7 cellular contexts compared by ENCODE assay signal in genomic region chr1:145927916-145928647, GRCh38. TPM values are rescaled to one million over a fixed set of nuclear protein-coding genes. Genes with fewer than 3 reads are reported as not detected.
DNase-seq lines count a peak whose midpoint lies in the region; ATAC-seq and TF ChIP-seq lines count a peak whose summit lies in the region.

No MANE protein-coding gene starts in this region.

- H3K4me1 ChIP-seq in GM23338 (ENCODE audit: insufficient read depth), result peaks cover 18% of the 10 kb centered on the region
- peaks cover 8% of the 10 kb centered on the region for H3K4me1 ChIP-seq in SJCRH30
- peaks cover 3 to 24% (median 8%) of the 10 kb centered on the region in 3 donors for H3K4me1 ChIP-seq in gastroesophageal sphincter
- H3K4me1 ChIP-seq in skeletal muscle satellite cell (ENCODE audit: control insufficient read depth, insufficient read depth, low read length), result peaks cover 9% of the 10 kb centered on the region

- H3K4me3 ChIP-seq in GM23338, result peak overlapping the region; percentile 63
- peak overlapping the region; percentile 78 for H3K4me3 ChIP-seq in SJCRH30
- peak overlapping the region; percentile 64 to 77 for H3K4me3 ChIP-seq in gastroesophageal sphincter
- peak overlapping the region; percentile 81 for H3K4me3 ChIP-seq in skeletal muscle satellite cell (ENCODE audit: low read length)

- no peaks in the 10 kb centered on the region for H3K9me3 Mint-ChIP-seq in GM23338

- ATAC-seq in GM23338 (no peak), gastroesophageal sphincter (no peak)

- H3K4me2 ChIP-seq in GM23338 (peak overlapping the region; percentile 79), skeletal muscle satellite cell (ENCODE audit: low read length) (peak overlapping the region; percentile 92)

- H3K27me3 ChIP-seq in GM23338 (ENCODE audit: insufficient read depth) (no peaks in the 10 kb centered on the region), SJCRH30 (no peaks in the 10 kb centered on the region), gastroesophageal sphincter (no peaks in the 10 kb centered on the region), skeletal muscle satellite cell (ENCODE audit: control insufficient read depth, insufficient read depth, low read length) (no peaks in the 10 kb centered on the region)

- H3K9ac ChIP-seq in skeletal muscle satellite cell (ENCODE audit: low read depth, low read length), result peak overlapping the region; percentile 98

- no peaks in the 10 kb centered on the region for H3K9me2 ChIP-seq in GM23338 (ENCODE audit: insufficient read depth)

- no peak for TF ChIP-seq EP300 in gastroesophageal sphincter (IDR thresholded peaks at IDR 0.05)

- H3K27ac ChIP-seq in GM23338 (ENCODE audit: low read depth) (peak overlapping the region; percentile 90), SJCRH30 (peak overlapping the region; percentile 86), gastroesophageal sphincter (peak overlapping the region; percentile 88 to 98 (median 90))

- H3K4me3 Mint-ChIP-seq in GM23338, result no peak overlapping the region; the same call in 1 of the 3 replicates

- TF ChIP-seq POLR2A in gastroesophageal sphincter (IDR thresholded peaks at IDR 0.05), result no peak
- no peak for TF ChIP-seq POLR2A in erythroblast (IDR thresholded peaks at IDR 0.05; ENCODE audit: low read length)

- H3K79me2 ChIP-seq in GM23338 (replicated peaks; ENCODE audit: insufficient read depth), result peaks cover 12% of the 10 kb centered on the region

- no peak for TF ChIP-seq CTCF in GM23338 (conservative IDR thresholded peaks at IDR 0.05; ENCODE audit: low read depth in 2 of 2)
- TF ChIP-seq CTCF in gastroesophageal sphincter (IDR thresholded peaks at IDR 0.05), result no peak

- no peak for DNase-seq in GM23338 (ENCODE audit: low spot score)
- DNase-seq in SJCRH30, result no peak
- DNase-seq in erythroblast (lab: John Stamatoyannopoulos, UW), result no peak
- no peak for DNase-seq in foreskin melanocyte
- DNase-seq in stimulated activated naive CD4-positive, alpha-beta T cell treated with Interleukin-2 at 50 U/mL for 16 hours (lab: John Stamatoyannopoulos, UW), result no peak

- peak overlapping the region; percentile 86 for H3K27ac Mint-ChIP-seq in GM23338

- H3K36me3 ChIP-seq in GM23338 (ENCODE audit: insufficient read depth), result peaks cover 13% of the 10 kb centered on the region
- H3K36me3 ChIP-seq in SJCRH30, result peaks cover 12% of the 10 kb centered on the region
- H3K36me3 ChIP-seq in gastroesophageal sphincter, result peaks cover 0 to 47% of the 10 kb centered on the region in 2 donors
- peaks cover 14% of the 10 kb centered on the region for H3K36me3 ChIP-seq in skeletal muscle satellite cell (ENCODE audit: insufficient read depth, low read length)

- WGBS in gastroesophageal sphincter (ENCODE audit: low coverage in 1 of 2), 2 donors, result 72 to 75% methylated on average over 7 to 13 of the region's 20 CpGs

- H3K4me1 Mint-ChIP-seq in GM23338, result peaks cover 23% of the 10 kb centered on the region

- H4K20me1 ChIP-seq in GM23338 (replicated peaks; ENCODE audit: insufficient read depth), result no peaks in the 10 kb centered on the region

- peaks cover 12% of the 10 kb centered on the region; the same call in 1 of the 2 replicates for H3F3A ChIP-seq in GM23338 (replicated peaks; ENCODE audit: low read depth)

- H3K9me3 ChIP-seq in SJCRH30 (replicated peaks) (no peaks in the 10 kb centered on the region), gastroesophageal sphincter (no peaks in the 10 kb centered on the region), skeletal muscle satellite cell (replicated peaks; ENCODE audit: low read length) (no peaks in the 10 kb centered on the region)

- H3K27me3 Mint-ChIP-seq in GM23338 (ENCODE audit: insufficient read depth, low read depth, poor library complexity), result peaks cover 4% of the 10 kb centered on the region

- H3K36me3 Mint-ChIP-seq in GM23338 (ENCODE audit: low read depth), result peaks cover 7% of the 10 kb centered on the region

- no peak overlapping the region for H2AFZ ChIP-seq in GM23338

TF ChIP-seq in GM23338, 12 proteins besides CTCF, POLR2A, EP300 and RAD21 (continues in another document):
- TF ChIP-seq EZH2phosphoT487 (IDR thresholded peaks at IDR 0.05; ENCODE audit: unreplicated experiment) (no peak), REST (IDR thresholded peaks at IDR 0.05; ENCODE audit: unreplicated experiment) (no peak)

RNA-seq across cellular contexts. Expression of gene RBM8A, which starts 0.8 kb away (rescaled TPM):
- total RNA-seq in GM23338 (2014; rRNA removed; shearing (Covaris generic)), result 170 and 212 TPM in 2 replicates
- 286 and 312 TPM in 2 replicates for polyA plus RNA-seq in GM23338 (2016; fragmentation: Nextera tagmentation; extraction: Ambion mirVana)
- 232 and 246 TPM in 2 replicates for total RNA-seq in SJCRH30 (2014; rRNA removed; shearing (Covaris generic))
- 100 to 1,000 TPM in 3 of 4 donors, 10 to 100 TPM in 1; 75.7 to 135 (median 117) TPM for total RNA-seq in gastroesophageal sphincter
- 125 and 170 TPM in 2 replicates for total RNA-seq in skeletal muscle satellite cell (2012; rRNA removed)

RNA-seq across cellular contexts. Expression of gene PEX11B, which starts 9.6 kb away (rescaled TPM):
- total RNA-seq in GM23338 (2014; rRNA removed; shearing (Covaris generic)), result 9.1 and 10.0 TPM in 2 replicates
- 7.4 and 9.7 TPM in 2 replicates for polyA plus RNA-seq in GM23338 (2016; fragmentation: Nextera tagmentation; extraction: Ambion mirVana)
- 19.5 and 21.2 TPM in 2 replicates for total RNA-seq in SJCRH30 (2014; rRNA removed; shearing (Covaris generic))
- 10 to 100 TPM; 22.1 to 29.1 (median 28.1) TPM for total RNA-seq in gastroesophageal sphincter
- 18.8 and 24.0 TPM in 2 replicates for total RNA-seq in skeletal muscle satellite cell (2012; rRNA removed)

RNA-seq across cellular contexts. Expression of gene ITGA10, which starts 18.2 kb away (rescaled TPM):
- total RNA-seq in GM23338 (2014; rRNA removed; shearing (Covaris generic)), result 0.04 and 0.21 TPM in 2 replicates
- 0.21 TPM in 1 of 2 replicates, not detected in the other for polyA plus RNA-seq in GM23338 (2016; fragmentation: Nextera tagmentation; extraction: Ambion mirVana)
- 0.15 and 0.16 TPM in 2 replicates for total RNA-seq in SJCRH30 (2014; rRNA removed; shearing (Covaris generic))
- 1 to 10 TPM; 4.9 to 7.1 (median 5.2) TPM for total RNA-seq in gastroesophageal sphincter
- 35.2 and 40.8 TPM in 2 replicates for total RNA-seq in skeletal muscle satellite cell (2012; rRNA removed)

RNA-seq across cellular contexts. Expression of gene LIX1L, which starts 29.7 kb away (rescaled TPM):
- total RNA-seq in GM23338 (2014; rRNA removed; shearing (Covaris generic)), result 2.5 and 2.6 TPM in 2 replicates
- 0.76 and 1.1 TPM in 2 replicates for polyA plus RNA-seq in GM23338 (2016; fragmentation: Nextera tagmentation; extraction: Ambion mirVana)
- 33.4 and 35.6 TPM in 2 replicates for total RNA-seq in SJCRH30 (2014; rRNA removed; shearing (Covaris generic))
- 10 to 100 TPM; 37.8 to 53.5 (median 45.3) TPM for total RNA-seq in gastroesophageal sphincter
- total RNA-seq in skeletal muscle satellite cell (2012; rRNA removed), result 22.6 and 23.2 TPM in 2 replicates

RNA-seq across cellular contexts. Expression of gene ANKRD34A, which starts 36.3 kb away (rescaled TPM):
- 0.35 and 2.2 TPM in 2 replicates for total RNA-seq in GM23338 (2014; rRNA removed; shearing (Covaris generic))
- 0.09 and 0.16 TPM in 2 replicates for polyA plus RNA-seq in GM23338 (2016; fragmentation: Nextera tagmentation; extraction: Ambion mirVana)
- total RNA-seq in SJCRH30 (2014; rRNA removed; shearing (Covaris generic)), result 0.69 and 0.84 TPM in 2 replicates
- 1 to 10 TPM in 1 of 4 donors, under 1 TPM in 2, not detected in 1; 0.62 to 1.9 (median 0.67) TPM for total RNA-seq in gastroesophageal sphincter
- 0.87 and 1.3 TPM in 2 replicates for total RNA-seq in skeletal muscle satellite cell (2012; rRNA removed)
